ENCODE assay signal across 8 cellular contexts in genomic region chrX:108091878-108092291, GRCh38. TPM values are rescaled to one million over a fixed set of nuclear protein-coding genes. Genes with fewer than 3 reads are reported as not detected.
DNase-seq lines count a peak whose midpoint lies in the region; ATAC-seq and TF ChIP-seq lines count a peak whose summit lies in the region.

No MANE protein-coding gene starts in this region.

- no peaks in the 10 kb centered on the region for H3K9me3 Mint-ChIP-seq in CD4-positive, CD25-positive, alpha-beta regulatory T cell

- DNase-seq in CD4-positive, CD25-positive, alpha-beta regulatory T cell = no peak
- DNase-seq in RWPE1 (ENCODE audit: low spot score) = no peak
- DNase-seq in Right ventricle myocardium superior = no peak
- no peak for DNase-seq in skeletal muscle cell (ENCODE audit: low read depth)
- no peak for DNase-seq in SK-N-DZ (ENCODE audit: low spot score)
- DNase-seq in NCI-H1436 (lab: John Stamatoyannopoulos, UW) = no peak

- H3K27me3 ChIP-seq in CD4-positive, CD25-positive, alpha-beta regulatory T cell (ENCODE audit: control insufficient read depth, insufficient read depth, low read length) = no peaks in the 10 kb centered on the region

- peaks cover 4 to 20% (median 6%) of the 10 kb centered on the region in 4 donors for H3K4me1 Mint-ChIP-seq in CD4-positive, CD25-positive, alpha-beta regulatory T cell

- H3K4me3 ChIP-seq in CD4-positive, CD25-positive, alpha-beta regulatory T cell (ENCODE audit: low read depth, low read length) = peak overlapping the region; percentile 76
- peak overlapping the region; percentile 76 for H3K4me3 ChIP-seq in skeletal muscle cell (ENCODE audit: low read depth, low read length)

- peak; percentile 2 to 4 for ATAC-seq in CD4-positive, CD25-positive, alpha-beta regulatory T cell (ENCODE audit: low read depth in 2 of 2)
- ATAC-seq in GM18870 (IDR thresholded peaks at IDR 0.05; ENCODE audit: unreplicated experiment) (peak; percentile 29), HG03060 (IDR thresholded peaks at IDR 0.05; ENCODE audit: low read depth, unreplicated experiment) (peak; percentile 19), Right ventricle myocardium superior (ENCODE audit: poor library complexity) (peak; percentile 47)

- peak overlapping the region; percentile 86 for H3K27ac ChIP-seq in CD4-positive, CD25-positive, alpha-beta regulatory T cell (ENCODE audit: insufficient read depth, low read length, poor library complexity, severe bottlenecking)
- peak overlapping the region; percentile 85 for H3K27ac ChIP-seq in RWPE1

- intact Hi-C loops in Right ventricle myocardium superior (cut with DNase I) = loop anchor here (5.0 kb wide), 1 partner anchor 40 kb away; no protein-coding TSS in a partner anchor

- H3K27me3 Mint-ChIP-seq in CD4-positive, CD25-positive, alpha-beta regulatory T cell = no peaks in the 10 kb centered on the region

- no peak overlapping the region for H3K27ac Mint-ChIP-seq in CD4-positive, CD25-positive, alpha-beta regulatory T cell

- H3K9me3 ChIP-seq in CD4-positive, CD25-positive, alpha-beta regulatory T cell (ENCODE audit: control insufficient read depth in 2 of 2, low read length in 2 of 2) = no peaks in the 10 kb centered on the region

- H3K36me3 ChIP-seq in CD4-positive, CD25-positive, alpha-beta regulatory T cell (ENCODE audit: control insufficient read depth, insufficient read depth, low read length) = peaks cover 9% of the 10 kb centered on the region

- POLR2A ChIA-PET in RWPE1 (lab: Yijun Ruan, JAX; ENCODE audit: low non-redundant PET) = no interaction called here

- CTCF ChIA-PET in RWPE1 (lab: Yijun Ruan, JAX) = interaction anchor here (0.6 to 0.7 kb wide), 3 partner anchors 19 to 1298 kb away, joined by 3 read pairs; partner anchors contain the start of gene NCBP2L

- TF ChIP-seq CTCF in RWPE1 (conservative IDR thresholded peaks at IDR 0.05; ENCODE audit: low read depth) = no peak

- H3K4me1 ChIP-seq in CD4-positive, CD25-positive, alpha-beta regulatory T cell (ENCODE audit: control insufficient read depth, insufficient read depth, low read length, poor library complexity, severe bottlenecking) = peaks cover 17% of the 10 kb centered on the region

- H3K36me3 Mint-ChIP-seq in CD4-positive, CD25-positive, alpha-beta regulatory T cell = no peaks in the 10 kb centered on the region

- H3K4me3 Mint-ChIP-seq in CD4-positive, CD25-positive, alpha-beta regulatory T cell = no peak overlapping the region

RNA-seq across cellular contexts. Expression of gene ATG4A, which starts 0.3 kb away (rescaled TPM):
- 10.4 TPM for total RNA-seq in CD4-positive, CD25-positive, alpha-beta regulatory T cell
- 10 to 100 TPM; 16.7 to 21.8 (median 18.6) TPM for polyA plus RNA-seq in CD4-positive, CD25-positive, alpha-beta regulatory T cell
- total RNA-seq in Right ventricle myocardium superior = 18.0 TPM
- 5.2 and 7.6 TPM in 2 replicates for polyA plus RNA-seq in SK-N-DZ (2014; cell fraction: cytosol; rRNA removed)
- 9.4 and 9.5 TPM in 2 replicates for polyA plus RNA-seq in SK-N-DZ (2014; cell fraction: nucleus; rRNA removed)

RNA-seq across cellular contexts. Expression of gene PSMD10, which starts 0.5 kb away (rescaled TPM):
- 19.3 TPM for total RNA-seq in CD4-positive, CD25-positive, alpha-beta regulatory T cell
- 10 to 100 TPM; 54.7 to 85.1 (median 68.3) TPM for polyA plus RNA-seq in CD4-positive, CD25-positive, alpha-beta regulatory T cell
- total RNA-seq in Right ventricle myocardium superior = 17.9 TPM
- polyA plus RNA-seq in SK-N-DZ (2014; cell fraction: cytosol; rRNA removed) = 92.9 and 93.7 TPM in 2 replicates
- polyA plus RNA-seq in SK-N-DZ (2014; cell fraction: nucleus; rRNA removed) = 34.9 and 50.8 TPM in 2 replicates

RNA-seq across cellular contexts. Expression of gene VSIG1, which starts 47.0 kb away (rescaled TPM):
- total RNA-seq in CD4-positive, CD25-positive, alpha-beta regulatory T cell = 31.8 TPM
- polyA plus RNA-seq in CD4-positive, CD25-positive, alpha-beta regulatory T cell = 10 to 100 TPM; 14.5 to 17.7 (median 17.0) TPM
- not detected for total RNA-seq in Right ventricle myocardium superior
- not detected in 2 replicates for polyA plus RNA-seq in SK-N-DZ (2014; cell fraction: cytosol; rRNA removed)
- not detected in 2 replicates for polyA plus RNA-seq in SK-N-DZ (2014; cell fraction: nucleus; rRNA removed)

Comparison
In these comparisons a context has a peak if more than half of its experiments do, and no peak if none do; other contexts are left out.
1. RNA of gene VSIG1, which starts 47.0 kb away (total RNA-seq): 31.8 TPM in CD4-positive, CD25-positive, alpha-beta regulatory T cell (single experiment); not detected in Right ventricle myocardium superior (single experiment); every median in the first group is over 10 times any median in the second.
2. Peak in every context shown above with its lines, with median percentiles within 50 percentile points of each other: ATAC-seq.